Comparison of ENCODE assay signal across 1 cellular context in genomic region chr17:49687878-49688491, GRCh38.
TF ChIP-seq lines count a peak whose summit lies in the region.

No MANE protein-coding gene starts in this region.

TF ChIP-seq in PFSK-1, 5 proteins besides CTCF, POLR2A, EP300 and RAD21 (continued from another document):
- no peak for TF ChIP-seq REST (IDR thresholded peaks at IDR 0.05; ENCODE audit: insufficient read depth in 1 of 2, low read depth in 2 of 2, low read length in 2 of 2)
